Comparison of ENCODE assay signal across 9 cellular contexts in the genomic region with DNA sequence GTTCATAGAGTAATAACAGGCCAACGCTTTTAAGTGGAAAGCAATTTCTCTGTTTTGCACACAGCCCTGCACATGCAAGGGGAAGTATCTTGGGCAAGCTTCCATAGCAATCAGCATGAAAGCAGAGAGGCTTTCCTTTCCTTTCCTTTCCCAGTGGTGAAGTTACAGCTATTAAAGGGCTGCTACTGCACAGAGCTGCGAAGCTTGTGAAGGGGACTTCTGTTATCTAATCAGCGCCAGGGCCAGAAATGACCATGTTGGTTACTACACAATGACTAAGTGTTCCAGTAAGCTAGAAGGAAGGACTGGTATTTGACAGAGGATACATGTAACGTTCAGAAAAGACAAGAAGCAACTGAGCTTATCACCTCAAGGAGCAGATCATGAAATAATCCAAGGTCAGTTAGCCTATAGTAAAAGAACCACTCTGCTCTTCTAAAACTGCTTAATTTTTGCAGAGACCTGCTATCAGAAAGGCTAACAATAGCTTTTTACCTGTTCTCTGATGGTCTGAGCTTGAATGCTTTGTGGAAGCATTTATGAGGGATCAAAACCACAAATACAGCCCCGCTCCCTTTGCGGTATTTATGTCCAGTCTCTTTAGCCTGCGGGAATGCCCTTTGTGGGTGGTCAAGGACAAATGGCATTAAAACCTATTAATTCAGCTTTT. TPM values are rescaled to one million over a fixed set of nuclear protein-coding genes. Genes with fewer than 3 reads are reported as not detected.
A peak's percentile ranks its signal among the peaks of the same experiment; 100 is the strongest.
DNase-seq lines count a peak whose midpoint lies in the region; ATAC-seq lines count a peak whose summit lies in the region.
"Had no signal": no experiment of that assay in that cellular context is flagged by ENCODE, and none has a peak within 500 bp of the region (broad histone marks: within the 10 kb centered on the region; RNA-seq: fewer than 3 reads in every experiment).

No MANE protein-coding gene starts in this region.

- peaks cover 69 to 91% (median 88%) of the 10 kb centered on the region in 3 donors for H3K4me1 Mint-ChIP-seq in naive B cell

- H3K9me3 Mint-ChIP-seq in naive B cell: no peaks in the 10 kb centered on the region
- H3K9me3 Mint-ChIP-seq: activated naive CD8-positive, alpha-beta T cell treated with anti-CD3 and anti-CD28 coated beads, Interleukin-2, amount 10 ng/mL, durations not matched to agents 7 days and 5 days had no signal

- ATAC-seq in naive B cell (ENCODE audit: low read depth in 2 of 2) (peak; percentile 27 to 69), HG02970 (IDR thresholded peaks at IDR 0.05; ENCODE audit: low FRiP score, unreplicated experiment) (no peak)

- H3K27ac Mint-ChIP-seq in naive B cell: peak overlapping the region in 3 of 6 donors; percentile 4 to 78 (median 64)
- H3K27ac Mint-ChIP-seq: activated naive CD8-positive, alpha-beta T cell treated with anti-CD3 and anti-CD28 coated beads, Interleukin-2, amount 10 ng/mL, durations not matched to agents 7 days and 5 days had no signal

- in situ Hi-C loops in KBM-7 (cut with MboI; ENCODE audit: low pct_unique_long_range_greater_than_20kb, low sequenced_read_pairs): no loop called here

- no peaks in the 10 kb centered on the region for H3K27me3 Mint-ChIP-seq in naive B cell
- H3K27me3 Mint-ChIP-seq: activated naive CD8-positive, alpha-beta T cell treated with anti-CD3 and anti-CD28 coated beads, Interleukin-2, amount 10 ng/mL, durations not matched to agents 7 days and 5 days had no signal

- DNase-seq in GF-D8 (lab: John Stamatoyannopoulos, UW) (peak; percentile 95), KBM-7 (peak; percentile 78), caudate nucleus (lab: John Stamatoyannopoulos, UW) (peak in 13 of 61 donors; percentile 15 to 58 (median 33)), naive B cell (peak; percentile 1)
- DNase-seq in activated CD4-positive, CD25-positive, alpha-beta regulatory T cell treated with anti-CD3 and anti-CD28 coated beads, Interleukin-2, amount 50 U/mL, for 72 hours: no peak
- no peak for DNase-seq in activated CD4-positive, alpha-beta T cell treated with anti-CD3 and anti-CD28 coated beads, Interleukin-2, amount 50 U/mL, for 4 hours
- no peak for DNase-seq in stimulated activated CD4-positive, alpha-beta T cell treated with anti-CD3 and anti-CD28 coated beads, Interleukin-4, amount 100 ng/mL, for 24 hours
- DNase-seq: activated naive CD8-positive, alpha-beta T cell treated with anti-CD3 and anti-CD28 coated beads, Interleukin-2, amount 10 ng/mL, durations not matched to agents 7 days and 5 days had no signal

- H3K27ac ChIP-seq in caudate nucleus (ENCODE audit: low read depth, low read length): peak overlapping the region; percentile 3

- H3K4me3 Mint-ChIP-seq in naive B cell: peak overlapping the region in 6 of 8 donors; percentile 3 to 54 (median 21)
- H3K4me3 Mint-ChIP-seq: activated naive CD8-positive, alpha-beta T cell treated with anti-CD3 and anti-CD28 coated beads, Interleukin-2, amount 10 ng/mL, durations not matched to agents 7 days and 5 days had no signal

- peaks cover 0 to 10% of the 10 kb centered on the region in 2 donors for H3K36me3 Mint-ChIP-seq in naive B cell

RNA-seq across cellular contexts. Expression of a gene that starts 45.9 kb away (rescaled TPM):
- polyA plus RNA-seq in naive B cell (ENCODE audit: low read depth in 6 of 6): 10 to 100 TPM; 14.2 to 21.7 (median 16.7) TPM

Comparison
In these comparisons a context has a peak if more than half of its experiments do, and no peak if none do; other contexts are left out.
1. DNase-seq: peak in GF-D8 (single experiment), KBM-7 (single experiment) and naive B cell (single experiment); none in activated CD4-positive, CD25-positive, alpha-beta regulatory T cell treated with anti-CD3 and anti-CD28 coated beads, Interleukin-2, amount 50 U/mL, for 72 hours (single experiment), activated CD4-positive, alpha-beta T cell treated with anti-CD3 and anti-CD28 coated beads, Interleukin-2, amount 50 U/mL, for 4 hours (0 of 2) and stimulated activated CD4-positive, alpha-beta T cell treated with anti-CD3 and anti-CD28 coated beads, Interleukin-4, amount 100 ng/mL, for 24 hours (single experiment).